In genomic region chr15:52193791-52194190, GRCh38 we compare ENCODE assay signal across 12 cellular contexts.
"Had no signal": no experiment of that assay in that cellular context is flagged by ENCODE, and none has a peak within 500 bp of the region (broad histone marks: within the 10 kb centered on the region; RNA-seq: fewer than 3 reads in every experiment).

No MANE protein-coding gene starts in this region.

- H3K27me3 Mint-ChIP-seq: naive thymus-derived CD8-positive, alpha-beta T cell had no signal

- DNase-seq: effector CD4-positive, alpha-beta T cell; endodermal cell; erythroblast; foreskin keratinocyte; kidney; left cardiac atrium; mesendoderm; naive thymus-derived CD8-positive, alpha-beta T cell; posterior cingulate gyrus; stimulated activated naive CD4-positive, alpha-beta T cell treated with Interleukin-2 at 50 U/mL for 16 hours; trophoblast cell had no signal

- H3K9me3 Mint-ChIP-seq: endodermal cell; naive thymus-derived CD8-positive, alpha-beta T cell had no signal

- ATAC-seq: foreskin keratinocyte; left cardiac atrium; naive thymus-derived CD8-positive, alpha-beta T cell; sciatic nerve had no signal

- H3K4me1 Mint-ChIP-seq: naive thymus-derived CD8-positive, alpha-beta T cell had no signal

- H3K4me3 Mint-ChIP-seq: endodermal cell; naive thymus-derived CD8-positive, alpha-beta T cell had no signal

- H3K27ac Mint-ChIP-seq: endodermal cell; naive thymus-derived CD8-positive, alpha-beta T cell had no signal
